Comparison of ENCODE assay signal across 1 cellular context in genomic region chr2:60882971-60883753, GRCh38.
TF ChIP-seq lines count a peak whose summit lies in the region.

No MANE protein-coding gene starts in this region.

TF ChIP-seq in GM23338, 12 proteins besides CTCF, POLR2A, EP300 and RAD21 (continued from another document):
- no peak for TF ChIP-seq REST (IDR thresholded peaks at IDR 0.05; ENCODE audit: unreplicated experiment)
- TF ChIP-seq STAT1 (IDR thresholded peaks at IDR 0.05; ENCODE audit: unreplicated experiment) = no peak
